ENCODE assay signal across 2 cellular contexts in the genomic region with DNA sequence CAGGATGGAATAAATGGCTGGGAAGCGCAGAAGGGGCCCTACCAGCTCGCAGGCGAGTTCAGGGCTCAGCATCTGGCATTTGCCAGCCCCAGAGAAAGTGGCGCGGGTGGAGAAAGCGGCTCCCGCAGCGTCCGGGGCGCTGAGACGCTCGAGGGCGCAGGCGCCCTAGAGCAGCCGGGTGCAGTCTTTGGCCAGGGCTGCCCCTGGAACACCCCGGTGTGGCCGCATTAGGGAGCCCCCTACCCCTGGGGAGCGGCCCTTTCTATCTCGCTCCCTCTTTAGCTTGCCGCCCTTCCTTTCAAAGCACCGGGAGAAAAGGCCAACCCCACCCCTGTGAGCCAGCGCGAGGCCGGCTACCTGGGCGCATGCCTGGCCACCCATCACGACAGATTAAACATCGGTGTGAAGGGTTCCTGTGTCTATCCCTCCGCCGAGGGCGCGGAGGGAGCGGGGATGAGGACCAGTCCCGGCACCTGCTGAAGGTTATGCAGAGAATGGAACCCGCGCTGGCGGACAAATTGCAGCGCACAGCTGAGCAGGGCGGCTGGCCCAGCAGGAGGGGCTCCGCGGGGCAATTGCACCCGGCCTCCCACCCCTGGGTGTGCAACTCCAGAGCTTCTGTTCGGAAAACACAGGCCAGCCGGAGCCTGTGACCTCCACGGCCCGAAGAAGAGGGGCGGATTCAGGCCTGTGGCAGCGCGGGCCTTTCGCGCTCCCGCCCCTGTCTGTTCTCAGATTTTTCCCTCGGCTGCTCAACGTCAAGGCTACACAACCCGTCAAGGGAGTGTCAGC.
TF ChIP-seq lines count a peak whose summit lies in the region.

No MANE protein-coding gene starts in this region.

TF ChIP-seq in GM23338, 12 proteins besides CTCF, POLR2A, EP300 and RAD21 (continues in another document):
- TF ChIP-seq EZH2 (IDR thresholded peaks at IDR 0.05; ENCODE audit: low read depth, unreplicated experiment): peak; percentile 88
- no peak for TF ChIP-seq ZNF462 (CRISPR knock-in tag; IDR thresholded peaks at IDR 0.05)
- no peak for TF ChIP-seq CREB1 (CRISPR knock-in tag; IDR thresholded peaks at IDR 0.05; ENCODE audit: low read depth)
- TF ChIP-seq REST (IDR thresholded peaks at IDR 0.05; ENCODE audit: unreplicated experiment): no peak
- peak; percentile 84 for TF ChIP-seq EZH2phosphoT487 (IDR thresholded peaks at IDR 0.05; ENCODE audit: unreplicated experiment)
- TF ChIP-seq NANOG (IDR thresholded peaks at IDR 0.05; ENCODE audit: borderline replicate concordance): no peak
- TF ChIP-seq STAT1 (IDR thresholded peaks at IDR 0.05; ENCODE audit: unreplicated experiment): no peak
- no peak for TF ChIP-seq POLR2AphosphoS5 (IDR thresholded peaks at IDR 0.05; ENCODE audit: low read depth)

TF ChIP-seq in H1, 55 proteins besides CTCF, POLR2A, EP300 and RAD21:
- TF ChIP-seq HDAC6 (IDR thresholded peaks at IDR 0.05; ENCODE audit: low read depth, low read length) (no peak), CTBP2 (IDR thresholded peaks at IDR 0.05; ENCODE audit: borderline replicate concordance, insufficient read depth, insufficient read length, low read length) (peak; percentile 23), MAFK (IDR thresholded peaks at IDR 0.05; ENCODE audit: low read depth, low read length) (no peak), HDAC2 (IDR thresholded peaks at IDR 0.05; ENCODE audit: borderline replicate concordance in 1 of 2, low read depth in 2 of 2, low read length in 2 of 2) (no peak), NRF1 (IDR thresholded peaks at IDR 0.05; ENCODE audit: low read depth, low read length) (no peak), GABPA (IDR thresholded peaks at IDR 0.05; ENCODE audit: borderline replicate concordance, insufficient read depth, low read length) (peak; percentile 48; the same call in 1 of the 2 replicates), SIX5 (IDR thresholded peaks at IDR 0.05; ENCODE audit: low read depth, low read length) (no peak), BCL11A (IDR thresholded peaks at IDR 0.05; ENCODE audit: low read depth in 2 of 2, low read length in 2 of 2) (no peak), FOSL1 (IDR thresholded peaks at IDR 0.05; ENCODE audit: insufficient read depth, low read depth, low read length) (no peak), CBX8 (IDR thresholded peaks at IDR 0.05; ENCODE audit: borderline replicate concordance, low read depth, low read length) (peak; percentile 44; the same call in 1 of the 2 replicates), CEBPB (IDR thresholded peaks at IDR 0.05; ENCODE audit: low read depth, low read length) (no peak), RNF2 (IDR thresholded peaks at IDR 0.05; ENCODE audit: borderline replicate concordance, low read depth, low read length, missing control alignments, poor library complexity, severe bottlenecking) (peak; percentile 90), EZH2 (IDR thresholded peaks at IDR 0.05; ENCODE audit: low read depth, low read length, severe bottlenecking) (peak; percentile 89), CREB1 (IDR thresholded peaks at IDR 0.05) (no peak), SUZ12 (IDR thresholded peaks at IDR 0.05; ENCODE audit: low read length) (peak; percentile 85), SP4 (IDR thresholded peaks at IDR 0.05; ENCODE audit: low read length) (no peak)
- TF ChIP-seq, protein P1, sequence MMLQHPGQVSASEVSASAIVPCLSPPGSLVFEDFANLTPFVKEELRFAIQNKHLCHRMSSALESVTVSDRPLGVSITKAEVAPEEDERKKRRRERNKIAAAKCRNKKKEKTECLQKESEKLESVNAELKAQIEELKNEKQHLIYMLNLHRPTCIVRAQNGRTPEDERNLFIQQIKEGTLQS (IDR thresholded peaks at IDR 0.05; ENCODE audit: insufficient read depth, low read depth, low read length): no peak
- TF ChIP-seq, protein P2, sequence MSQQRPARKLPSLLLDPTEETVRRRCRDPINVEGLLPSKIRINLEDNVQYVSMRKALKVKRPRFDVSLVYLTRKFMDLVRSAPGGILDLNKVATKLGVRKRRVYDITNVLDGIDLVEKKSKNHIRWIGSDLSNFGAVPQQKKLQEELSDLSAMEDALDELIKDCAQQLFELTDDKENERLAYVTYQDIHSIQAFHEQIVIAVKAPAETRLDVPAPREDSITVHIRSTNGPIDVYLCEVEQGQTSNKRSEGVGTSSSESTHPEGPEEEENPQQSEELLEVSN (IDR thresholded peaks at IDR 0.05): peak; percentile 31; the same call in 1 of the 2 replicates
- TF ChIP-seq, protein P3, sequence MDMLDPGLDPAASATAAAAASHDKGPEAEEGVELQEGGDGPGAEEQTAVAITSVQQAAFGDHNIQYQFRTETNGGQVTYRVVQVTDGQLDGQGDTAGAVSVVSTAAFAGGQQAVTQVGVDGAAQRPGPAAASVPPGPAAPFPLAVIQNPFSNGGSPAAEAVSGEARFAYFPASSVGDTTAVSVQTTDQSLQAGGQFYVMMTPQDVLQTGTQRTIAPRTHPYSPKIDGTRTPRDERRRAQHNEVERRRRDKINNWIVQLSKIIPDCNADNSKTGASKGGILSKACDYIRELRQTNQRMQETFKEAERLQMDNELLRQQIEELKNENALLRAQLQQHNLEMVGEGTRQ (IDR thresholded peaks at IDR 0.05; ENCODE audit: low read length): no peak
